In genomic region chr6:11609324-11610071, GRCh38 we compare ENCODE assay signal across 8 cellular contexts.
DNase-seq lines count a peak whose midpoint lies in the region; ATAC-seq, FAIRE-seq and TF ChIP-seq lines count a peak whose summit lies in the region.

No MANE protein-coding gene starts in this region.

- no peak for TF ChIP-seq CTCF in astrocyte of the cerebellum (IDR thresholded peaks at IDR 0.05; ENCODE audit: low read depth, low read length, missing control alignments)

- no peak overlapping the region for H3K4me3 ChIP-seq in astrocyte of the cerebellum (ENCODE audit: low read depth, low read length)
- H3K4me3 ChIP-seq in skeletal muscle tissue (ENCODE audit: low read length in 3 of 3) = no peak overlapping the region

- peaks cover 7 to 18% of the 10 kb centered on the region in 2 donors for H3K27me3 Mint-ChIP-seq in natural killer cell treated with Interleukin-12 subunit alpha and Interleukin-12 subunit beta and Interleukin-15 and Interleukin-18, amount 100 ng/mL, for 72 hours

- no peaks in the 10 kb centered on the region for H3K36me3 Mint-ChIP-seq in natural killer cell treated with Interleukin-12 subunit alpha and Interleukin-12 subunit beta and Interleukin-15 and Interleukin-18, amount 100 ng/mL, for 72 hours

- H3K9me3 Mint-ChIP-seq in natural killer cell treated with Interleukin-12 subunit alpha and Interleukin-12 subunit beta and Interleukin-15 and Interleukin-18, amount 100 ng/mL, for 72 hours = no peaks in the 10 kb centered on the region

- peaks cover 1% of the 10 kb centered on the region in 2 donors for H3K4me1 Mint-ChIP-seq in natural killer cell treated with Interleukin-12 subunit alpha and Interleukin-12 subunit beta and Interleukin-15 and Interleukin-18, amount 100 ng/mL, for 72 hours (ENCODE audit: low read depth in 2 of 2)

- H3K9ac ChIP-seq in skeletal muscle tissue (ENCODE audit: low read depth in 1 of 3, low read length in 3 of 3) = no peak overlapping the region

- H3K9me3 ChIP-seq in skeletal muscle tissue (ENCODE audit: control insufficient read depth in 3 of 3, low read length in 3 of 3) = no peaks in the 10 kb centered on the region

- H3K27me3 ChIP-seq in skeletal muscle tissue (ENCODE audit: control insufficient read depth in 3 of 3, insufficient read depth in 3 of 3, low read length in 3 of 3) = peaks cover 0 to 3% (median 0%) of the 10 kb centered on the region in 3 donors

- peak; percentile 58 for DNase-seq in H54 (ENCODE audit: insufficient read length, low spot score)
- DNase-seq in astrocyte of the cerebellum (ENCODE audit: low read depth) = peak; percentile 95
- DNase-seq in hypothalamus (lab: John Stamatoyannopoulos, UW) = peak in 33 of 51 donors; percentile 2 to 62 (median 22)
- no peak for DNase-seq in natural killer cell treated with Interleukin-12 subunit alpha and Interleukin-12 subunit beta and Interleukin-15 and Interleukin-18, amount 100 ng/mL, for 72 hours (ENCODE audit: low spot score)
- no peak for DNase-seq in activated CD4-positive, alpha-beta T cell treated with anti-CD3 and anti-CD28 coated beads, Interleukin-2, amount 50 U/mL, for 1 hour
- DNase-seq in SHP77 treated with DMSO at 0.1 percent for 48 hours (lab: John Stamatoyannopoulos, UW) = no peak

- H3K27ac Mint-ChIP-seq in natural killer cell treated with Interleukin-12 subunit alpha and Interleukin-12 subunit beta and Interleukin-15 and Interleukin-18, amount 100 ng/mL, for 72 hours = no peak overlapping the region

- TF ChIP-seq POLR2A in H54 (IDR thresholded peaks at IDR 0.05; ENCODE audit: low read depth, low read length) = no peak

- H3K4me1 ChIP-seq in skeletal muscle tissue (ENCODE audit: control insufficient read depth in 3 of 3, insufficient read depth in 3 of 3, low read length in 3 of 3) = peaks cover 15 to 32% (median 28%) of the 10 kb centered on the region in 3 donors

- H3K27ac ChIP-seq in skeletal muscle tissue (ENCODE audit: low read depth, low read length) = peak overlapping the region; percentile 63

- ATAC-seq in natural killer cell treated with Interleukin-12 subunit alpha and Interleukin-12 subunit beta and Interleukin-15 and Interleukin-18, amount 100 ng/mL, for 72 hours = no peak
- no peak for ATAC-seq in HG02938 (IDR thresholded peaks at IDR 0.05; ENCODE audit: unreplicated experiment)

- H3K36me3 ChIP-seq in skeletal muscle tissue (ENCODE audit: control insufficient read depth in 3 of 3, insufficient read depth in 3 of 3, low read length in 3 of 3) = no peaks in the 10 kb centered on the region

- in situ Hi-C loops in astrocyte of the cerebellum (cut with HindIII; ENCODE audit: low sequenced_read_pairs) = no loop called here

- H3K4me3 Mint-ChIP-seq in natural killer cell treated with Interleukin-12 subunit alpha and Interleukin-12 subunit beta and Interleukin-15 and Interleukin-18, amount 100 ng/mL, for 72 hours = no peak overlapping the region

- FAIRE-seq in H54 (lab: Jason Lieb, UNC) = peak; percentile 85

Comparison
In these comparisons a context has a peak if more than half of its experiments do, and no peak if none do; other contexts are left out.
1. DNase-seq: peak in H54 (single experiment), astrocyte of the cerebellum (single experiment) and hypothalamus (33 of 51); none in natural killer cell treated with Interleukin-12 subunit alpha and Interleukin-12 subunit beta and Interleukin-15 and Interleukin-18, amount 100 ng/mL, for 72 hours (single experiment), activated CD4-positive, alpha-beta T cell treated with anti-CD3 and anti-CD28 coated beads, Interleukin-2, amount 50 U/mL, for 1 hour (single experiment) and SHP77 treated with DMSO at 0.1 percent for 48 hours (single experiment).